In genomic region chr1:1658583-1659549, GRCh38 we compare ENCODE assay signal across 8 cellular contexts. TPM values are rescaled to one million over a fixed set of nuclear protein-coding genes. Genes with fewer than 3 reads are reported as not detected.
DNase-seq lines count a peak whose midpoint lies in the region; ATAC-seq, FAIRE-seq and TF ChIP-seq lines count a peak whose summit lies in the region.
"Not testable (repeated sequence)": the region's sequence is repeated elsewhere in the genome, so short reads cannot be mapped to it uniquely, and the experiment has no call there.

Gene CDK11B (minus strand): TSS chr1:1659004. CDS start chr1:1657485, 1,519 bp downstream.

- peak; percentile 45 for FAIRE-seq in pancreas (lab: Jason Lieb, UNC)

- POLR2A ChIA-PET in activated naive CD8-positive, alpha-beta T cell treated with anti-CD3 and anti-CD28 coated beads, Interleukin-2, amount 10 ng/mL, durations not matched to agents 7 days and 5 days (lab: Charles Lee), result not testable (repeated sequence)

- H3K27ac ChIP-seq in SU-DHL-6 (ENCODE audit: low read depth, low read length), result peak within 1 kb of the TSS; percentile 89
- H3K27ac ChIP-seq in pancreas, result peak within 1 kb of the TSS; percentile 67 to 99 (median 98)
- H3K27ac ChIP-seq in tibial artery, result peak within 1 kb of the TSS; percentile 88 to 89

- H3K4me1 ChIP-seq in pancreas (peaks cover 0 to 15% (median 0%) of the 10 kb centered on the region in 3 donors), tibial artery (peaks cover 0 to 20% (median 8%) of the 10 kb centered on the region in 4 donors)

- H3K9me3 Mint-ChIP-seq in activated naive CD8-positive, alpha-beta T cell treated with anti-CD3 and anti-CD28 coated beads, Interleukin-2, amount 10 ng/mL, durations not matched to agents 7 days and 5 days, result not testable (repeated sequence)

- 0 out of 2 replicates have a peak, but pooled peaks cover 11% of the 10 kb centered on the region for H3K79me2 ChIP-seq in SU-DHL-6 (ENCODE audit: insufficient read depth, low read length)

- H3F3A ChIP-seq in SU-DHL-6 (ENCODE audit: insufficient read depth), result not testable (repeated sequence)

- DNase-seq in NCI-H128 (lab: John Stamatoyannopoulos, UW; ENCODE audit: unreplicated experiment) (peak; percentile 77), head of caudate nucleus (peak; percentile 79 to 98 (median 92)), pancreas (peak; percentile 92 to 98 (median 94)), tibial artery (peak; percentile 86 to 97)
- DNase-seq in activated naive CD8-positive, alpha-beta T cell treated with anti-CD3 and anti-CD28 coated beads, Interleukin-2, amount 10 ng/mL, durations not matched to agents 7 days and 5 days, result peak; percentile 94

- H3K27ac Mint-ChIP-seq in activated naive CD8-positive, alpha-beta T cell treated with anti-CD3 and anti-CD28 coated beads, Interleukin-2, amount 10 ng/mL, durations not matched to agents 7 days and 5 days, result peak within 1 kb of the TSS; percentile 98

- 0% methylated on average over 59 to 67 of the region's 96 CpGs for WGBS in pancreas, 2 donors

- ATAC-seq in HG02759 (IDR thresholded peaks at IDR 0.05; ENCODE audit: unreplicated experiment) (peak; percentile 89), pancreas (peak; percentile 86 to 94 (median 88))
- peak; percentile 96 for ATAC-seq in activated naive CD8-positive, alpha-beta T cell treated with anti-CD3 and anti-CD28 coated beads, Interleukin-2, amount 10 ng/mL, durations not matched to agents 7 days and 5 days (ENCODE audit: low read depth)

- not testable (repeated sequence) for H4K20me1 ChIP-seq in SU-DHL-6 (ENCODE audit: low read depth, low read length)

- H3K36me3 Mint-ChIP-seq in activated naive CD8-positive, alpha-beta T cell treated with anti-CD3 and anti-CD28 coated beads, Interleukin-2, amount 10 ng/mL, durations not matched to agents 7 days and 5 days, result not testable (repeated sequence)

- intact Hi-C loops in head of caudate nucleus (cut with DNase I); pancreas (cut with DNase I): not testable (repeated sequence)
- intact Hi-C loops in tibial artery (cut with DNase I; ENCODE audit: low total_unique reads), result loop anchor here (5.0 kb wide), 1 partner anchor 63 kb away; the partner anchor contains the start of gene CDK11A

- not testable (repeated sequence) for H3K9me3 ChIP-seq in SU-DHL-6 (ENCODE audit: insufficient read depth, low read length); pancreas; tibial artery

- not testable (repeated sequence) for H3K36me3 ChIP-seq in SU-DHL-6 (ENCODE audit: low read length)
- peaks cover 0 to 25% (median 0%) of the 10 kb centered on the region in 3 donors for H3K36me3 ChIP-seq in pancreas
- peaks cover 29 to 43% (median 32%) of the 10 kb centered on the region in 3 donors for H3K36me3 ChIP-seq in tibial artery

- peak within 1 kb of the TSS; percentile 80 for H3K9ac ChIP-seq in SU-DHL-6 (ENCODE audit: low read length)

- not testable (repeated sequence) for H3K27me3 ChIP-seq in SU-DHL-6 (ENCODE audit: low read length); pancreas; tibial artery

- not testable (repeated sequence) for H3K9me2 ChIP-seq in SU-DHL-6 (replicated peaks; ENCODE audit: insufficient read depth, low read length)

- H2AFZ ChIP-seq in SU-DHL-6 (ENCODE audit: low read depth, low read length, severe bottlenecking), result peak within 1 kb of the TSS; percentile 76

- peak within 1 kb of the TSS; percentile 97 for H3K4me3 Mint-ChIP-seq in activated naive CD8-positive, alpha-beta T cell treated with anti-CD3 and anti-CD28 coated beads, Interleukin-2, amount 10 ng/mL, durations not matched to agents 7 days and 5 days

- peak; percentile 35; the same call in 2 of the 3 replicates for TF ChIP-seq CTCF in GM12872 (IDR thresholded peaks at IDR 0.05; ENCODE audit: insufficient read depth, low read depth, low read length)
- not testable (repeated sequence) for TF ChIP-seq CTCF in SU-DHL-6 (IDR thresholded peaks at IDR 0.05; ENCODE audit: insufficient read depth, low read length, poor library complexity, severe bottlenecking); tibial artery (IDR thresholded peaks at IDR 0.05)
- TF ChIP-seq CTCF in pancreas (IDR thresholded peaks at IDR 0.05), result peak in 2 of 4 donors; percentile 11 to 20

- not testable (repeated sequence) for H3K4me1 Mint-ChIP-seq in activated naive CD8-positive, alpha-beta T cell treated with anti-CD3 and anti-CD28 coated beads, Interleukin-2, amount 10 ng/mL, durations not matched to agents 7 days and 5 days

- H3K4me2 ChIP-seq in SU-DHL-6 (ENCODE audit: low read depth, low read length, poor library complexity, severe bottlenecking), result peak within 1 kb of the TSS; percentile 39

- not testable (repeated sequence) for H3K27me3 Mint-ChIP-seq in activated naive CD8-positive, alpha-beta T cell treated with anti-CD3 and anti-CD28 coated beads, Interleukin-2, amount 10 ng/mL, durations not matched to agents 7 days and 5 days

- H3K4me3 ChIP-seq in SU-DHL-6 (ENCODE audit: insufficient read depth, low read length, poor library complexity, severe bottlenecking) (peak within 1 kb of the TSS; percentile 73), pancreas (peak within 1 kb of the TSS; percentile 37 to 75 (median 48)), tibial artery (peak within 1 kb of the TSS; percentile 61 to 62)

RNA-seq across cellular contexts. Expression of gene CDK11B, which starts in this region (rescaled TPM):
- total RNA-seq in activated naive CD8-positive, alpha-beta T cell treated with anti-CD3 and anti-CD28 coated beads, Interleukin-2, amount 10 ng/mL, durations not matched to agents 7 days and 5 days, result 10 to 100 TPM; 40.8 to 42.3 TPM
- 10 to 100 TPM in 4 of 6 donors, 1 to 10 TPM in 2; 9.0 to 11.1 (median 10.6) TPM for total RNA-seq in pancreas
- 10 to 100 TPM; 28.8 to 31.8 TPM for polyA plus RNA-seq in pancreas

Comparison
In these comparisons a context has a peak if more than half of its experiments do, and no peak if none do; other contexts are left out.
1. Peak in every context shown above with its lines: DNase-seq, ATAC-seq, H3K4me3 ChIP-seq and H3K27ac ChIP-seq.